Comparison of ENCODE assay signal across 9 cellular contexts in the genomic region with DNA sequence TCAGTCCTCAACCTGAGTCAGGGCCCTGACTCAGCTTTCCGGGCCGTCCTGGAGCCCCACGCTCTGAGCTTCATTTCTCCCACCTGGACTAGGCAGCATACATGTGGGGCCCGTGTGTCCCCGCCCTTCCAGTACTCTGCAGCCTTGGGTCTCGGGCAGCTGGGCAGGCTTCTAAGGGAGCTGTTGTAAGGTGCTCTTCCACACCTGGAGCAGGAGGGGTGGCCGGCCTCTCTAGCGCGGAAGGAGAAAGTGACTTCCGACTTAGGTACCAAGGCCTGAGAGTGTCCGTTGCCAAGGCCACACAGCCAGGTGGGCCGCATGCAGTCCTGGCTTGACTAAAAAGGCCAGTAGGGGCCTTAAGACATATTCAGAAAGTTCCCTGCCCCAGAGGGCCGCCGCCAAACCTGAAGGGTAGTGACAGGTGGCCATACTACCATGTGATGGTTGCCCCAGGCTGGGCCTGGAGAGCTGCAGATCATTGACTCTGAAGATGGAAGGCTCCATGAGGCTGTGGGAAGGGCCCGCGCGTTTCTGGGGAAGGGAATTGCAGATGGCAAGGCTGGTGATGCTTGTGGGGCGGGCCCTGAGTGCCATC. TPM values are rescaled to one million over a fixed set of nuclear protein-coding genes. Genes with fewer than 3 reads are reported as not detected.
DNase-seq lines count a peak whose midpoint lies in the region; ATAC-seq, FAIRE-seq and TF ChIP-seq lines count a peak whose summit lies in the region.
"Had no signal": no experiment of that assay in that cellular context is flagged by ENCODE, and none has a peak within 500 bp of the region (broad histone marks: within the 10 kb centered on the region; RNA-seq: fewer than 3 reads in every experiment).

No MANE protein-coding gene starts in this region.

- intact Hi-C loops in breast epithelium (cut with DNase I; ENCODE audit: low total_unique reads), result no loop called here

- peaks cover 12% of the 10 kb centered on the region for H3K36me3 Mint-ChIP-seq in neural progenitor cell

- H3K36me3 ChIP-seq in breast epithelium (no peaks in the 10 kb centered on the region), neural progenitor cell (no peaks in the 10 kb centered on the region)

- H3K27ac Mint-ChIP-seq in neural progenitor cell, result peak overlapping the region; percentile 95

- peak overlapping the region; percentile 75 for H3K4me3 Mint-ChIP-seq in neural progenitor cell

- peaks cover 70% of the 10 kb centered on the region for H3K4me1 Mint-ChIP-seq in neural progenitor cell

- TF ChIP-seq CTCF in breast epithelium (IDR thresholded peaks at IDR 0.05) (no peak), neural progenitor cell (IDR thresholded peaks at IDR 0.05) (no peak), D721Med (IDR thresholded peaks at IDR 0.05; ENCODE audit: insufficient read depth, missing control alignments) (no peak)

- no peaks in the 10 kb centered on the region for H3K9me3 Mint-ChIP-seq in neural progenitor cell

- H3K27ac ChIP-seq in breast epithelium, result peak overlapping the region; percentile 97 to 100
- H3K27ac ChIP-seq in neural progenitor cell, result peak overlapping the region; percentile 66

- H3K27me3 ChIP-seq in breast epithelium (no peaks in the 10 kb centered on the region), neural progenitor cell (no peaks in the 10 kb centered on the region)

- H3K9me3 ChIP-seq in breast epithelium, result no peaks in the 10 kb centered on the region
- H3K9me3 ChIP-seq in neural progenitor cell (ENCODE audit: low read depth), result no peaks in the 10 kb centered on the region

- peak; percentile 14 for ATAC-seq in GM19438 (IDR thresholded peaks at IDR 0.05; ENCODE audit: low read depth, unreplicated experiment)
- peak; percentile 10 for ATAC-seq in HG03103 (IDR thresholded peaks at IDR 0.05; ENCODE audit: low read depth, unreplicated experiment)

- H2AFZ ChIP-seq in neural progenitor cell (replicated peaks), result no peak overlapping the region

- H4K20me1 ChIP-seq in neural progenitor cell (ENCODE audit: low read depth), result peaks cover 37% of the 10 kb centered on the region

- DNase-seq in breast epithelium (ENCODE audit: low spot score in 2 of 2), result no peak
- no peak for DNase-seq in neural progenitor cell (ENCODE audit: low spot score)
- no peak for DNase-seq in hippocampal formation (lab: John Stamatoyannopoulos, UW)
- DNase-seq in NCI-H82 (lab: John Stamatoyannopoulos, UW), result no peak
- no peak for DNase-seq in D721Med (ENCODE audit: insufficient read length, low spot score)

- H3K4me2 ChIP-seq in neural progenitor cell, result peak overlapping the region; percentile 28

- H3F3A ChIP-seq in neural progenitor cell (ENCODE audit: low read depth), result peaks cover 80% of the 10 kb centered on the region

- H3K4me3 ChIP-seq in breast epithelium, result peak overlapping the region; percentile 66 to 71 (median 71)
- H3K4me3 ChIP-seq in neural progenitor cell, result no peak overlapping the region

- H3K79me2 ChIP-seq in neural progenitor cell (ENCODE audit: low read depth), result no peaks in the 10 kb centered on the region

- H3K4me1 ChIP-seq in breast epithelium, result peaks cover 16 to 17% of the 10 kb centered on the region in 2 donors
- peaks cover 26% of the 10 kb centered on the region for H3K4me1 ChIP-seq in neural progenitor cell

- no peak for TF ChIP-seq POLR2A in breast epithelium (IDR thresholded peaks at IDR 0.05)

- peaks cover 7% of the 10 kb centered on the region for H3K27me3 Mint-ChIP-seq in neural progenitor cell (ENCODE audit: insufficient read depth, low read depth)

- H3K9ac ChIP-seq in neural progenitor cell, result no peak overlapping the region

- no peak for FAIRE-seq in D721Med (lab: Jason Lieb, UNC)

RNA-seq across cellular contexts. Expression of a gene that starts 9.4 kb away (rescaled TPM):
- total RNA-seq in breast epithelium (10 to 100 TPM; 10.1 to 17.6 (median 11.1) TPM), neural progenitor cell (ENCODE audit: low replicate concordance) (0.80 and 8.6 TPM in 2 replicates)

RNA-seq across cellular contexts. Expression of a gene that starts 19.4 kb away (rescaled TPM):
- total RNA-seq in breast epithelium (not detected), neural progenitor cell (ENCODE audit: low replicate concordance) (0.37 TPM in 1 of 2 replicates, not detected in the other)
- total RNA-seq: renal cortical epithelial cell; T-helper 1 cell treated with Interleukin-12 subunit alpha and Interleukin-12 subunit beta and Interleukin-4 antibody, amounts not matched to agents 30 ng/mL and 1 ng/mL, for 36 hours had no signal

RNA-seq across cellular contexts. Expression of a gene that starts 23.5 kb away (rescaled TPM):
- 100 to 1,000 TPM in 2 of 3 donors, 10 to 100 TPM in 1; 95.3 to 232 (median 162) TPM for total RNA-seq in breast epithelium
- 249 and 321 TPM in 2 replicates for total RNA-seq in neural progenitor cell (ENCODE audit: low replicate concordance)

RNA-seq across cellular contexts. Expression of a gene that starts 32.7 kb away (rescaled TPM):
- total RNA-seq in breast epithelium, result 10 to 100 TPM; 50.4 to 82.3 (median 72.7) TPM
- total RNA-seq in neural progenitor cell (ENCODE audit: low replicate concordance), result 26.4 and 45.6 TPM in 2 replicates

RNA-seq across cellular contexts. Expression of a gene that starts 39.7 kb away (rescaled TPM):
- total RNA-seq in breast epithelium, result 1 to 10 TPM; 2.3 to 6.4 (median 2.7) TPM
- total RNA-seq in neural progenitor cell (ENCODE audit: low replicate concordance), result 2.2 and 4.9 TPM in 2 replicates
